In genomic region chr4:100299019-100299418, GRCh38 we compare ENCODE assay signal across 10 cellular contexts.
DNase-seq lines count a peak whose midpoint lies in the region; ATAC-seq lines count a peak whose summit lies in the region.
"Had no signal": no experiment of that assay in that cellular context is flagged by ENCODE, and none has a peak within 500 bp of the region (broad histone marks: within the 10 kb centered on the region; RNA-seq: fewer than 3 reads in every experiment).

No MANE protein-coding gene starts in this region.

- no peak for ATAC-seq in HG02678 (IDR thresholded peaks at IDR 0.05; ENCODE audit: unreplicated experiment)
- ATAC-seq in GM18867 (IDR thresholded peaks at IDR 0.05; ENCODE audit: unreplicated experiment): no peak

- peak; percentile 72 for DNase-seq in H4 (ENCODE audit: low spot score)
- peak; percentile 83 for DNase-seq in astrocyte of the hippocampus (ENCODE audit: low read depth, low spot score)
- peak; percentile 30 for DNase-seq in hepatic stellate cell (ENCODE audit: low spot score)
- DNase-seq in smooth muscle cell of the brain vasculature (ENCODE audit: low read depth, low spot score): peak; percentile 84
- DNase-seq in NCI-H69 (lab: John Stamatoyannopoulos, UW): no peak
- no peak for DNase-seq in Ammon's horn (ENCODE audit: low spot score)
- DNase-seq: activated naive CD4-positive, alpha-beta T cell treated with anti-CD3 and anti-CD28 coated beads for 36 hours; stimulated activated CD4-positive, alpha-beta T cell treated with anti-CD3 and anti-CD28 coated beads, Interleukin-12 subunit alpha, Interleukin-12 subunit beta, amount 100 ng/mL, for 4 hours had no signal

Comparison
In these comparisons a context has a peak if more than half of its experiments do, and no peak if none do; other contexts are left out.
1. DNase-seq: peak in H4 (single experiment), astrocyte of the hippocampus (single experiment), hepatic stellate cell (single experiment) and smooth muscle cell of the brain vasculature (single experiment); none in NCI-H69 (single experiment) and Ammon's horn (single experiment).